Comparison of ENCODE assay signal across 22 cellular contexts in the genomic region with DNA sequence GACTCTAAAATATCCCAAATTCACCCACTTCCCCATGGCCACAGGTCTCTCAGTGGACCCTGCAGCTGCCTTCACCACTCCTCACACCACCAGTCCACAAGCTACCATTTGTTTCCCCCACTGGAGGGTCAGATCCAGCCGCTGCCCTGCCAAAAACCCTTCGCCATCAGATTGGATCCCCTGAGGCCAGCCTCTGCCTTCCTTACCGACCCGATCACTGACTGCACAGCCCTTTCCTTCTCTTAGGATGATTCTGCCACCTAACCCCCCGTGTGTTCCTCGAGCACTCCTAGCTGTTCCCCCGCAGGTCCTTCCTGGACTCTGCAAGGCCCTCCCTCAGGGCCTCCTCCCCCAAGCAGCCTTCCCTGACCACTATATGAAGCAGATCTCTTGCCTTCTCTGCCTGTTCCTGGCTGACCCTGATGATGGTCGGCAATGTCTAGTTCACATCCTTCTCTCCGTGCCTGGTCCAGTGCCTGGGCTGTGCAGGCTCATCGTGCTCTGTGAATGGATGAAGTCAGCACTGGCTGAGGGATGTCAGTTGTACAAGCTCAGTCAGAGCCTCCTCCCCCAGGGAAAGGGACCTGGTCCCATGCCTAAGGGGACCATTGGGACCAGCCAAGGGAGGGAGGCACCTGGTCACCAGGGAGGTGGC. TPM values are rescaled to one million over a fixed set of nuclear protein-coding genes. Genes with fewer than 3 reads are reported as not detected.
DNase-seq lines count a peak whose midpoint lies in the region; ATAC-seq, FAIRE-seq and TF ChIP-seq lines count a peak whose summit lies in the region.
"Had no signal": no experiment of that assay in that cellular context is flagged by ENCODE, and none has a peak within 500 bp of the region (broad histone marks: within the 10 kb centered on the region; RNA-seq: fewer than 3 reads in every experiment).

No MANE protein-coding gene starts in this region.

- H3K79me2 ChIP-seq in HepG2 (ENCODE audit: insufficient read depth, low read length), result no peaks in the 10 kb centered on the region

- CTCF ChIA-PET in HepG2 (lab: Yijun Ruan, JAX; ENCODE audit: low intra/inter-chr PET ratio, low total read pairs), result no interaction called here

- peaks cover 41% of the 10 kb centered on the region for H3K4me1 Mint-ChIP-seq in T-helper 1 cell treated with Interleukin-12 subunit alpha and Interleukin-12 subunit beta and Interleukin-4 antibody, amounts not matched to agents 30 μg/mL and 1 μg/mL, for 36 hours (ENCODE audit: low read depth)
- peaks cover 57% of the 10 kb centered on the region for H3K4me1 Mint-ChIP-seq in activated T-helper 1 cell treated with anti-CD3 and anti-CD28 coated beads, Interleukin-12 subunit alpha, Interleukin-12 subunit beta, Interleukin-2, Interleukin-4 antibody, amounts not matched to agents 30 ng/mL and 10 ng/mL and 1 ng/mL, durations not matched to agents 14 hours and 24 hours and 36 hours (ENCODE audit: low read depth)
- peaks cover 71% of the 10 kb centered on the region for H3K4me1 Mint-ChIP-seq in stimulated activated memory B cell treated with anti-CD40 and anti-IgM and Interleukin-4, amounts not matched to agents 10 μg/mL and 1 μg/mL and 100 μg/mL, for 72 hours

- in situ Hi-C loops in HepG2 (cut with HindIII; ENCODE audit: extremely low pct_ligation_motif_present, low pct_unique_long_range_greater_than_20kb), result no loop called here
- in situ Hi-C loops in KBM-7 (cut with MboI; ENCODE audit: low pct_unique_long_range_greater_than_20kb, low sequenced_read_pairs), result no loop called here

- TF ChIP-seq EP300 in HepG2 (IDR thresholded peaks at IDR 0.05; ENCODE audit: low read depth in 2 of 2, low read length in 2 of 2) (no peak), HepG2 (CRISPR knock-in tag; IDR thresholded peaks at IDR 0.05; ENCODE audit: borderline replicate concordance) (no peak)

- no peaks in the 10 kb centered on the region for H4K20me1 ChIP-seq in HepG2 (ENCODE audit: insufficient read depth, low read length)

- TF ChIP-seq RAD21 in HepG2 (CRISPR knock-in tag; IDR thresholded peaks at IDR 0.05), result no peak

- intact Hi-C loops in activated T-helper 1 cell treated with anti-CD3 and anti-CD28 coated beads, Interleukin-12 subunit alpha, Interleukin-12 subunit beta, Interleukin-2, Interleukin-4 antibody, amounts not matched to agents 30 ng/mL and 10 ng/mL and 1 ng/mL, durations not matched to agents 14 hours and 24 hours and 36 hours (cut with micrococcal nuclease), result no loop called here
- intact Hi-C loops in HepG2 (cut with micrococcal nuclease; ENCODE audit: unreplicated experiment), result no loop called here

- H3K9me3 ChIP-seq in HepG2 (ENCODE audit: low read length), result no peaks in the 10 kb centered on the region
- H3K9me3 ChIP-seq: pancreas, SJCRH30, thoracic aorta had no signal

- no peak for FAIRE-seq in HepG2 (lab: Jason Lieb, UNC)
- FAIRE-seq: endometrium, H54, pancreas had no signal

- DNase-seq in T-helper 1 cell (no peak), HepG2 (ENCODE audit: low spot score) (no peak), KBM-7 (no peak)
- DNase-seq in activated T-helper 1 cell treated with anti-CD3 and anti-CD28 coated beads, Interleukin-12 subunit alpha, Interleukin-12 subunit beta, Interleukin-2, Interleukin-4 antibody, amounts not matched to agents 30 ng/mL and 10 ng/mL and 1 ng/mL, durations not matched to agents 14 hours and 24 hours and 36 hours (ENCODE audit: low spot score), result no peak
- no peak for DNase-seq in activated effector memory CD4-positive, alpha-beta T cell treated with Interleukin-2 at 50 U/mL for 16 hours
- DNase-seq: 8988T; activated CD4-positive, alpha-beta T cell treated with anti-CD3 and anti-CD28 coated beads for 48 hours; activated T-cell treated with anti-CD3 and anti-CD28 coated beads, Interleukin-2, amount 50 U/mL, for 4 hours; anterior cingulate cortex; C1 segment of cervical spinal cord; foreskin fibroblast; hippocampal formation; SJCRH30; stimulated activated CD4-positive, alpha-beta T cell treated with anti-CD3 and anti-CD28 coated beads, Interleukin-4, amount 100 ng/mL, for 4 hours; stimulated activated CD8-positive, alpha-beta memory T cell treated with anti-CD3 and anti-CD28 coated beads, Interleukin-4, amount 100 ng/mL, for 48 hours had no signal

- H3K36me3 Mint-ChIP-seq in T-helper 1 cell treated with Interleukin-12 subunit alpha and Interleukin-12 subunit beta and Interleukin-4 antibody, amounts not matched to agents 30 μg/mL and 1 μg/mL, for 36 hours (ENCODE audit: low read depth), result peaks cover 11% of the 10 kb centered on the region
- peaks cover 2% of the 10 kb centered on the region for H3K36me3 Mint-ChIP-seq in activated T-helper 1 cell treated with anti-CD3 and anti-CD28 coated beads, Interleukin-12 subunit alpha, Interleukin-12 subunit beta, Interleukin-2, Interleukin-4 antibody, amounts not matched to agents 30 ng/mL and 10 ng/mL and 1 ng/mL, durations not matched to agents 14 hours and 24 hours and 36 hours (ENCODE audit: low read depth)
- peaks cover 7% of the 10 kb centered on the region for H3K36me3 Mint-ChIP-seq in stimulated activated memory B cell treated with anti-CD40 and anti-IgM and Interleukin-4, amounts not matched to agents 10 μg/mL and 1 μg/mL and 100 μg/mL, for 72 hours

- no peak overlapping the region for H3K27ac ChIP-seq in HepG2 (ENCODE audit: extremely low read length, insufficient read depth, low read length)
- H3K27ac ChIP-seq: pancreas, SJCRH30, thoracic aorta had no signal

- no peak for TF ChIP-seq POLR2A in HepG2 (IDR thresholded peaks at IDR 0.05; ENCODE audit: insufficient read depth in 1 of 2, low read depth in 2 of 2, low read length in 2 of 2)

- H3K4me3 ChIP-seq in HepG2 (replicated peaks in 1 of 3; ENCODE audit: insufficient read depth in 1 of 3, low read depth in 2 of 3, low read length in 3 of 3), result no peak overlapping the region
- H3K4me3 ChIP-seq: pancreas, SJCRH30, thoracic aorta had no signal

- 79% methylated on average over 10 of the region's 10 CpGs for WGBS in HepG2 (ENCODE audit: low lambda C conversion rate)

- no peaks in the 10 kb centered on the region for H3K36me3 ChIP-seq in HepG2 (replicated peaks in 1 of 2; ENCODE audit: control insufficient read depth in 1 of 2, insufficient read depth in 2 of 2, low read length in 2 of 2)
- H3K36me3 ChIP-seq: pancreas, SJCRH30, thoracic aorta had no signal

- H3K4me3 Mint-ChIP-seq in T-helper 1 cell treated with Interleukin-12 subunit alpha and Interleukin-12 subunit beta and Interleukin-4 antibody, amounts not matched to agents 30 μg/mL and 1 μg/mL, for 36 hours, result no peak overlapping the region
- H3K4me3 Mint-ChIP-seq in activated T-helper 1 cell treated with anti-CD3 and anti-CD28 coated beads, Interleukin-12 subunit alpha, Interleukin-12 subunit beta, Interleukin-2, Interleukin-4 antibody, amounts not matched to agents 30 ng/mL and 10 ng/mL and 1 ng/mL, durations not matched to agents 14 hours and 24 hours and 36 hours, result no peak overlapping the region
- H3K4me3 Mint-ChIP-seq in stimulated activated memory B cell treated with anti-CD40 and anti-IgM and Interleukin-4, amounts not matched to agents 10 μg/mL and 1 μg/mL and 100 μg/mL, for 72 hours, result no peak overlapping the region
- H3K4me3 Mint-ChIP-seq: activated T-cell treated with anti-CD3 and anti-CD28 coated beads, Interleukin-2, amount 50 U/mL, for 4 hours had no signal

- no peak overlapping the region for H3K9ac ChIP-seq in HepG2 (ENCODE audit: insufficient read depth, low read depth, low read length)

- no peaks in the 10 kb centered on the region for H3K9me3 Mint-ChIP-seq in T-helper 1 cell treated with Interleukin-12 subunit alpha and Interleukin-12 subunit beta and Interleukin-4 antibody, amounts not matched to agents 30 μg/mL and 1 μg/mL, for 36 hours
- H3K9me3 Mint-ChIP-seq in activated T-helper 1 cell treated with anti-CD3 and anti-CD28 coated beads, Interleukin-12 subunit alpha, Interleukin-12 subunit beta, Interleukin-2, Interleukin-4 antibody, amounts not matched to agents 30 ng/mL and 10 ng/mL and 1 ng/mL, durations not matched to agents 14 hours and 24 hours and 36 hours, result no peaks in the 10 kb centered on the region
- no peaks in the 10 kb centered on the region for H3K9me3 Mint-ChIP-seq in stimulated activated memory B cell treated with anti-CD40 and anti-IgM and Interleukin-4, amounts not matched to agents 10 μg/mL and 1 μg/mL and 100 μg/mL, for 72 hours
- H3K9me3 Mint-ChIP-seq: activated T-cell treated with anti-CD3 and anti-CD28 coated beads, Interleukin-2, amount 50 U/mL, for 4 hours had no signal

- H3K27me3 ChIP-seq in HepG2 (ENCODE audit: control insufficient read depth in 1 of 2, insufficient read depth in 2 of 2, low read length in 2 of 2), result no peaks in the 10 kb centered on the region
- H3K27me3 ChIP-seq: pancreas, SJCRH30 had no signal

- POLR2A ChIA-PET in HepG2 (lab: Yijun Ruan, JAX), result no interaction called here

- no peak for TF ChIP-seq CTCF in HepG2 (CRISPR knock-in tag; IDR thresholded peaks at IDR 0.05)

- no peak overlapping the region for H2AFZ ChIP-seq in HepG2 (ENCODE audit: low read length)

- H3K4me1 ChIP-seq in HepG2 (ENCODE audit: insufficient read depth, low read length), result peaks cover 15% of the 10 kb centered on the region
- H3K4me1 ChIP-seq: pancreas, SJCRH30 had no signal

- H3K4me2 ChIP-seq in HepG2 (ENCODE audit: low read depth, low read length), result no peak overlapping the region

- no peaks in the 10 kb centered on the region for H3K27me3 Mint-ChIP-seq in T-helper 1 cell treated with Interleukin-12 subunit alpha and Interleukin-12 subunit beta and Interleukin-4 antibody, amounts not matched to agents 30 μg/mL and 1 μg/mL, for 36 hours (ENCODE audit: low read depth)
- no peaks in the 10 kb centered on the region for H3K27me3 Mint-ChIP-seq in activated T-helper 1 cell treated with anti-CD3 and anti-CD28 coated beads, Interleukin-12 subunit alpha, Interleukin-12 subunit beta, Interleukin-2, Interleukin-4 antibody, amounts not matched to agents 30 ng/mL and 10 ng/mL and 1 ng/mL, durations not matched to agents 14 hours and 24 hours and 36 hours (ENCODE audit: insufficient read depth)
- H3K27me3 Mint-ChIP-seq in stimulated activated memory B cell treated with anti-CD40 and anti-IgM and Interleukin-4, amounts not matched to agents 10 μg/mL and 1 μg/mL and 100 μg/mL, for 72 hours, result no peaks in the 10 kb centered on the region

- H3K27ac Mint-ChIP-seq in T-helper 1 cell treated with Interleukin-12 subunit alpha and Interleukin-12 subunit beta and Interleukin-4 antibody, amounts not matched to agents 30 μg/mL and 1 μg/mL, for 36 hours, result peak overlapping the region; percentile 49
- peak overlapping the region; percentile 40 for H3K27ac Mint-ChIP-seq in activated T-helper 1 cell treated with anti-CD3 and anti-CD28 coated beads, Interleukin-12 subunit alpha, Interleukin-12 subunit beta, Interleukin-2, Interleukin-4 antibody, amounts not matched to agents 30 ng/mL and 10 ng/mL and 1 ng/mL, durations not matched to agents 14 hours and 24 hours and 36 hours
- peak overlapping the region; percentile 31 for H3K27ac Mint-ChIP-seq in stimulated activated memory B cell treated with anti-CD40 and anti-IgM and Interleukin-4, amounts not matched to agents 10 μg/mL and 1 μg/mL and 100 μg/mL, for 72 hours

- ATAC-seq in HepG2, result no peak
- ATAC-seq in stimulated activated memory B cell treated with anti-CD40 and anti-IgM and Interleukin-4, amounts not matched to agents 10 μg/mL and 1 μg/mL and 100 μg/mL, for 72 hours, result no peak
- ATAC-seq in GM18520 (IDR thresholded peaks at IDR 0.05; ENCODE audit: unreplicated experiment), result no peak
- ATAC-seq: activated T-cell treated with anti-CD3 and anti-CD28 coated beads, Interleukin-2, amount 50 U/mL, for 4 hours; pancreas had no signal

- no TSS peak for BruUV-seq in HepG2 (replicated peaks; lab: Mats Ljungman, UMichigan)

RNA-seq across cellular contexts. Expression of a gene that starts 46.0 kb away (rescaled TPM):
- total RNA-seq in activated T-helper 1 cell treated with anti-CD3 and anti-CD28 coated beads, Interleukin-12 subunit alpha, Interleukin-12 subunit beta, Interleukin-2, Interleukin-4 antibody, amounts not matched to agents 30 ng/mL and 10 ng/mL and 1 ng/mL, durations not matched to agents 14 hours and 24 hours and 36 hours, result 3.7 and 4.6 TPM in 2 replicates
- 8.0 and 10.6 TPM in 2 replicates for total RNA-seq in HepG2 (2016; rRNA removed; fragmentation: Illumina TruSeq; extraction: Trizol)
- 10.8 and 13.6 TPM in 2 replicates for total RNA-seq in HepG2 (2016; cell fraction: cytosol; rRNA removed; fragmentation: Illumina TruSeq; extraction: Trizol; ENCODE audit: low read depth)
- 8.2 and 9.0 TPM in 2 replicates for total RNA-seq in HepG2 (2016; cell fraction: insoluble cytoplasmic fraction; rRNA removed; fragmentation: Illumina TruSeq; extraction: Trizol)
- 20.7 and 21.8 TPM in 2 replicates for total RNA-seq in HepG2 (2016; cell fraction: membrane; rRNA removed; fragmentation: Illumina TruSeq; extraction: Trizol)
- total RNA-seq in HepG2 (2016; cell fraction: nucleus; rRNA removed; fragmentation: Illumina TruSeq; extraction: Trizol), result 5.8 and 6.8 TPM in 2 replicates
- polyA plus RNA-seq in HepG2 (2011; rRNA removed), result 23.3 and 33.2 TPM in 2 replicates
- polyA plus RNA-seq in HepG2 (2011; cell fraction: cytosol; rRNA removed), result 24.9 and 25.8 TPM in 2 replicates
- polyA plus RNA-seq in HepG2 (2011; cell fraction: nucleus; rRNA removed), result 13.9 and 16.9 TPM in 2 replicates
- polyA plus RNA-seq in HepG2 (2012), result 6.6 and 13.1 TPM in 2 replicates
- 21.1 and 23.1 TPM in 2 replicates for polyA plus RNA-seq in HepG2 (2016; cell fraction: cytosol; fragmentation: Illumina TruSeq; extraction: Trizol; ENCODE audit: low read depth)
- polyA plus RNA-seq in HepG2 (2016; cell fraction: insoluble cytoplasmic fraction; fragmentation: Illumina TruSeq; extraction: Trizol; ENCODE audit: low read depth), result 12.5 and 15.2 TPM in 2 replicates
- polyA plus RNA-seq in HepG2 (2016; cell fraction: membrane; fragmentation: Illumina TruSeq; extraction: Trizol; ENCODE audit: low read depth), result 35.9 and 37.0 TPM in 2 replicates
- 13.9 and 15.0 TPM in 2 replicates for polyA plus RNA-seq in HepG2 (2016; cell fraction: nucleus; fragmentation: Illumina TruSeq; extraction: Trizol; ENCODE audit: insufficient read depth, low read depth)
- 37.9 and 50.4 TPM in 2 replicates for polyA minus RNA-seq in HepG2 (2011; rRNA and poly(A)+ RNA removed; ENCODE audit: low replicate concordance)
- polyA minus RNA-seq in HepG2 (2011; cell fraction: cytosol; rRNA and poly(A)+ RNA removed), result 6.5 and 10.1 TPM in 2 replicates
- polyA minus RNA-seq in HepG2 (2011; cell fraction: nucleus; rRNA and poly(A)+ RNA removed), result 6.3 and 10.9 TPM in 2 replicates

RNA-seq across cellular contexts. Expression of a gene that starts 47.4 kb away (rescaled TPM):
- 116 and 124 TPM in 2 replicates for total RNA-seq in activated T-helper 1 cell treated with anti-CD3 and anti-CD28 coated beads, Interleukin-12 subunit alpha, Interleukin-12 subunit beta, Interleukin-2, Interleukin-4 antibody, amounts not matched to agents 30 ng/mL and 10 ng/mL and 1 ng/mL, durations not matched to agents 14 hours and 24 hours and 36 hours
- total RNA-seq in HepG2 (2016; rRNA removed; fragmentation: Illumina TruSeq; extraction: Trizol), result 99.8 and 104 TPM in 2 replicates
- total RNA-seq in HepG2 (2016; cell fraction: cytosol; rRNA removed; fragmentation: Illumina TruSeq; extraction: Trizol; ENCODE audit: low read depth), result 81.0 and 93.2 TPM in 2 replicates
- total RNA-seq in HepG2 (2016; cell fraction: insoluble cytoplasmic fraction; rRNA removed; fragmentation: Illumina TruSeq; extraction: Trizol), result 98.8 and 104 TPM in 2 replicates
- total RNA-seq in HepG2 (2016; cell fraction: membrane; rRNA removed; fragmentation: Illumina TruSeq; extraction: Trizol), result 49.2 and 54.2 TPM in 2 replicates
- 61.4 and 77.1 TPM in 2 replicates for total RNA-seq in HepG2 (2016; cell fraction: nucleus; rRNA removed; fragmentation: Illumina TruSeq; extraction: Trizol)
- 90.8 and 99.8 TPM in 2 replicates for polyA plus RNA-seq in HepG2 (2011; rRNA removed)
- polyA plus RNA-seq in HepG2 (2011; cell fraction: cytosol; rRNA removed), result 45.8 and 51.2 TPM in 2 replicates
- polyA plus RNA-seq in HepG2 (2011; cell fraction: nucleus; rRNA removed), result 207 and 252 TPM in 2 replicates
- polyA plus RNA-seq in HepG2 (2012), result 46.9 and 63.7 TPM in 2 replicates
- 14.9 and 16.8 TPM in 2 replicates for polyA plus RNA-seq in HepG2 (2016; cell fraction: cytosol; fragmentation: Illumina TruSeq; extraction: Trizol; ENCODE audit: low read depth)
- 128 and 134 TPM in 2 replicates for polyA plus RNA-seq in HepG2 (2016; cell fraction: insoluble cytoplasmic fraction; fragmentation: Illumina TruSeq; extraction: Trizol; ENCODE audit: low read depth)
- 28.8 and 29.0 TPM in 2 replicates for polyA plus RNA-seq in HepG2 (2016; cell fraction: membrane; fragmentation: Illumina TruSeq; extraction: Trizol; ENCODE audit: low read depth)
- 203 and 213 TPM in 2 replicates for polyA plus RNA-seq in HepG2 (2016; cell fraction: nucleus; fragmentation: Illumina TruSeq; extraction: Trizol; ENCODE audit: insufficient read depth, low read depth)
- polyA minus RNA-seq in HepG2 (2011; rRNA and poly(A)+ RNA removed; ENCODE audit: low replicate concordance), result 61.9 and 154 TPM in 2 replicates
- 17.3 and 23.9 TPM in 2 replicates for polyA minus RNA-seq in HepG2 (2011; cell fraction: cytosol; rRNA and poly(A)+ RNA removed)
- 71.4 and 71.5 TPM in 2 replicates for polyA minus RNA-seq in HepG2 (2011; cell fraction: nucleus; rRNA and poly(A)+ RNA removed)

RNA-seq across cellular contexts. Expression of a gene that starts 47.7 kb away (rescaled TPM):
- 36.0 and 36.5 TPM in 2 replicates for total RNA-seq in activated T-helper 1 cell treated with anti-CD3 and anti-CD28 coated beads, Interleukin-12 subunit alpha, Interleukin-12 subunit beta, Interleukin-2, Interleukin-4 antibody, amounts not matched to agents 30 ng/mL and 10 ng/mL and 1 ng/mL, durations not matched to agents 14 hours and 24 hours and 36 hours
- total RNA-seq in HepG2 (2016; rRNA removed; fragmentation: Illumina TruSeq; extraction: Trizol), result 51.7 and 53.4 TPM in 2 replicates
- total RNA-seq in HepG2 (2016; cell fraction: cytosol; rRNA removed; fragmentation: Illumina TruSeq; extraction: Trizol; ENCODE audit: low read depth), result 19.0 and 20.1 TPM in 2 replicates
- total RNA-seq in HepG2 (2016; cell fraction: insoluble cytoplasmic fraction; rRNA removed; fragmentation: Illumina TruSeq; extraction: Trizol), result 53.8 and 54.3 TPM in 2 replicates
- 36.2 and 36.7 TPM in 2 replicates for total RNA-seq in HepG2 (2016; cell fraction: membrane; rRNA removed; fragmentation: Illumina TruSeq; extraction: Trizol)
- total RNA-seq in HepG2 (2016; cell fraction: nucleus; rRNA removed; fragmentation: Illumina TruSeq; extraction: Trizol), result 57.5 and 60.4 TPM in 2 replicates
- polyA plus RNA-seq in HepG2 (2011; rRNA removed), result 47.9 and 61.0 TPM in 2 replicates
- 26.9 and 41.0 TPM in 2 replicates for polyA plus RNA-seq in HepG2 (2011; cell fraction: cytosol; rRNA removed)
- polyA plus RNA-seq in HepG2 (2011; cell fraction: nucleus; rRNA removed), result 39.4 and 42.0 TPM in 2 replicates
- polyA plus RNA-seq in HepG2 (2012), result 27.1 and 34.3 TPM in 2 replicates
- polyA plus RNA-seq in HepG2 (2016; cell fraction: cytosol; fragmentation: Illumina TruSeq; extraction: Trizol; ENCODE audit: low read depth), result 3.4 and 3.7 TPM in 2 replicates
- 43.2 and 52.1 TPM in 2 replicates for polyA plus RNA-seq in HepG2 (2016; cell fraction: insoluble cytoplasmic fraction; fragmentation: Illumina TruSeq; extraction: Trizol; ENCODE audit: low read depth)
- polyA plus RNA-seq in HepG2 (2016; cell fraction: membrane; fragmentation: Illumina TruSeq; extraction: Trizol; ENCODE audit: low read depth), result 13.3 and 17.1 TPM in 2 replicates
- polyA plus RNA-seq in HepG2 (2016; cell fraction: nucleus; fragmentation: Illumina TruSeq; extraction: Trizol; ENCODE audit: insufficient read depth, low read depth), result 51.5 and 57.9 TPM in 2 replicates
- 45.2 and 96.4 TPM in 2 replicates for polyA minus RNA-seq in HepG2 (2011; rRNA and poly(A)+ RNA removed; ENCODE audit: low replicate concordance)
- 68.9 and 72.7 TPM in 2 replicates for polyA minus RNA-seq in HepG2 (2011; cell fraction: cytosol; rRNA and poly(A)+ RNA removed)
- polyA minus RNA-seq in HepG2 (2011; cell fraction: nucleus; rRNA and poly(A)+ RNA removed), result 128 and 149 TPM in 2 replicates
